1 cellular context compared by ENCODE assay signal in the genomic region with DNA sequence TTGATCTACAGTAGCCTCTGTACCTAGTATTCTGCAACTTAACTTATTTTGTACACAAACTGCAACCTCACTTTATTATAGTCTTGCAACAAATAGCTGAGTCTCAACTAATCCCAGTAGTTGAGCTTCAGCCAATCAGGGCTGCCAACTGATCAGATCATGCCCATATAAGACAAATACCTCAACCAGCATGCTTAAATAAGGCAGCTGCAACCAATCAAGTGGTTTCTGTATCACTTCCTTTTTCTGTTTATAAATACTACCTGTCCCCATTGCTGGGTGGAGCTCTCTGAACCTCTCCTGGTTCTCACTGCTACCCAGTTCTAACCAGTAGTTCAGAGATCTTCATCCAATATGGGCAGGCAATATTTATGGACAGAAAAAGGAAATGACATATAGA.
TF ChIP-seq lines count a peak whose summit lies in the region.

No MANE protein-coding gene starts in this region.

TF ChIP-seq in WTC11, 78 proteins besides CTCF, POLR2A, EP300 and RAD21 (continued from another document):
- TF ChIP-seq, protein P1, sequence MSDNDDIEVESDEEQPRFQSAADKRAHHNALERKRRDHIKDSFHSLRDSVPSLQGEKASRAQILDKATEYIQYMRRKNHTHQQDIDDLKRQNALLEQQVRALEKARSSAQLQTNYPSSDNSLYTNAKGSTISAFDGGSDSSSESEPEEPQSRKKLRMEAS (CRISPR knock-in tag; IDR thresholded peaks at IDR 0.05): no peak
- TF ChIP-seq ZNF263 (CRISPR knock-in tag; IDR thresholded peaks at IDR 0.05; ENCODE audit: low read depth): no peak
